Comparison of ENCODE assay signal across 24 cellular contexts in the genomic region with DNA sequence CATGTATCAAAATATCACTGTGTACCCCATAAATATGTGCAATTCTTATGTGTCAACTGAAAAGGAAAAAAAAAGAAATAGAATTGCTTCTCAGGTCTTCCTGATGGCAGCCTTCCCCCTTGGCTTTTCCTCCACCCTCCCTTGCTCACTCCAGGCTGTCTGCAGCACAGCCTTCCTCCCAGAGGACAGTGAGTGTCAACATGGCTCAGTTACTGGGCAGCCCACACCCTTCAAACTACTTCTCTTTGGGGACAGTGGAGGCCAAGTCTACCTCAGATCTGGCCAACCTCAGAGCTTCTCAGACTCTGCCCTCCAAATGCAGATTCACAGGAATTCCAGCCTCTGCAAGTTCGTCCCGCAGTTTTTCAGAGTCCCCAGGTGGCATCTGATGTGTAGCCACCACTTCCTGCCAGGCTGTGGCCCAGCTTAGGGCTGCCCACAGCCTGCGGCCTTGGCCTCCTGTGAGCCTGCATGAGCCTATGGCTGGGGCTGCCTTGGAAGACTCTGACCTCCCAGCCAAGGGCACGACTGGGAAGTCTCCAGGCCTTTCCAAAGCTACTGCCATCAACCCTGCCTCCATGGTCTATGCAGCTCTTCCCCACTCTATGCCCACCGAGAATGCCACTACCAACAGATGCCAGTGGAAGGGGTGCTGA.
"Had no signal": no experiment of that assay in that cellular context is flagged by ENCODE, and none has a peak within 500 bp of the region (broad histone marks: within the 10 kb centered on the region; RNA-seq: fewer than 3 reads in every experiment).

No MANE protein-coding gene starts in this region.

- ATAC-seq: activated T-cell treated with anti-CD3 and anti-CD28 coated beads, Interleukin-2, amount 50 U/mL, for 4 hours; gastroesophageal sphincter; naive thymus-derived CD4-positive, alpha-beta T cell had no signal

- H3K27me3 Mint-ChIP-seq: activated naive CD8-positive, alpha-beta T cell; dendritic cell treated with granulocyte-macrophage colony-stimulating factor and Interleukin-4, amounts not matched to agents 40 ng/mL and 50 ng/mL, for 4 days; naive thymus-derived CD4-positive, alpha-beta T cell had no signal

- H3K9me3 Mint-ChIP-seq: activated T-helper 2 cell treated with anti-CD3 and anti-CD28 coated beads, Interferon-gamma antibody, Interleukin-2, Interleukin-4, amounts not matched to agents 10 μg/mL and 5 μg/mL and 100 μg/mL, durations not matched to agents 14 hours and 24 hours and 36 hours; dendritic cell treated with granulocyte-macrophage colony-stimulating factor and Interleukin-4, amounts not matched to agents 40 ng/mL and 50 ng/mL, for 4 days had no signal

- H3K27ac ChIP-seq: adrenal gland, ascending aorta, brain microvascular endothelial cell, esophagus squamous epithelium, gastroesophageal sphincter, left ventricle myocardium inferior, prostate gland, right atrium auricular region, skin epidermis, tibial nerve had no signal

- H3K27ac Mint-ChIP-seq: activated T-helper 2 cell treated with anti-CD3 and anti-CD28 coated beads, Interferon-gamma antibody, Interleukin-2, Interleukin-4, amounts not matched to agents 10 μg/mL and 5 μg/mL and 100 μg/mL, durations not matched to agents 14 hours and 24 hours and 36 hours; dendritic cell treated with granulocyte-macrophage colony-stimulating factor and Interleukin-4, amounts not matched to agents 40 ng/mL and 50 ng/mL, for 4 days had no signal

- H3K27me3 ChIP-seq: adrenal gland, ascending aorta, brain microvascular endothelial cell, esophagus squamous epithelium, gastroesophageal sphincter, right atrium auricular region, tibial nerve had no signal

- H3K4me3 ChIP-seq: adrenal gland, ascending aorta, esophagus squamous epithelium, gastroesophageal sphincter, left ventricle myocardium inferior, prostate gland, right atrium auricular region, skin epidermis, tibial nerve had no signal

- H3K4me1 ChIP-seq: adrenal gland, ascending aorta, esophagus squamous epithelium, gastroesophageal sphincter, left ventricle myocardium inferior, prostate gland, right atrium auricular region, tibial nerve had no signal

- H3K36me3 ChIP-seq: adrenal gland, ascending aorta, brain microvascular endothelial cell, esophagus squamous epithelium, gastroesophageal sphincter, left ventricle myocardium inferior, prostate gland, right atrium auricular region, tibial nerve had no signal

- H3K4me3 Mint-ChIP-seq: activated naive CD8-positive, alpha-beta T cell; activated T-cell treated with anti-CD3 and anti-CD28 coated beads, Interleukin-2, amount 50 U/mL, for 4 hours; dendritic cell treated with granulocyte-macrophage colony-stimulating factor and Interleukin-4, amounts not matched to agents 40 ng/mL and 50 ng/mL, for 4 days; naive thymus-derived CD4-positive, alpha-beta T cell had no signal

- DNase-seq: activated CD8-positive, alpha-beta memory T cell treated with anti-CD3 and anti-CD28 coated beads, Interleukin-2, amount 50 U/mL, for 48 hours; activated naive CD4-positive, alpha-beta T cell; activated T-cell treated with anti-CD3 and anti-CD28 coated beads, Interleukin-2, amount 50 U/mL, for 4 hours; adrenal gland; brain microvascular endothelial cell; caudate nucleus; effector CD4-positive, alpha-beta T cell; esophagus squamous epithelium; hypothalamus; left ventricle myocardium inferior; naive thymus-derived CD4-positive, alpha-beta T cell; stimulated activated CD4-positive, alpha-beta T cell treated with anti-CD3 and anti-CD28 coated beads, Interleukin-2, amount 100 ng/mL, for 24 hours; stimulated activated naive CD4-positive, alpha-beta T cell treated with Interleukin-2 at 50 U/mL for 16 hours; substantia nigra; T-helper 9 cell had no signal

- H3K9me3 ChIP-seq: adrenal gland, ascending aorta, esophagus squamous epithelium, prostate gland had no signal
